ENCODE assay signal across 27 cellular contexts in genomic region chr21:40002978-40003377, GRCh38.
"Had no signal": no experiment of that assay in that cellular context is flagged by ENCODE, and none has a peak within 500 bp of the region (broad histone marks: within the 10 kb centered on the region; RNA-seq: fewer than 3 reads in every experiment).

No MANE protein-coding gene starts in this region.

- H3K27me3 ChIP-seq: neutrophil, pancreas, right lobe of liver, sigmoid colon, stomach, thyroid gland, tibial nerve, upper lobe of left lung, vagina had no signal

- DNase-seq: natural killer cell; nucleus accumbens; pancreas; posterior cingulate gyrus; psoas muscle; right cardiac atrium; right lobe of liver; sigmoid colon; small intestine; stimulated activated CD4-positive, alpha-beta T cell treated with anti-CD3 and anti-CD28 coated beads, Interleukin-15, amount 100 ng/mL, for 24 hours; stimulated activated CD4-positive, alpha-beta T cell treated with anti-CD3 and anti-CD28 coated beads, Interleukin-2, amount 100 ng/mL, for 24 hours; stimulated activated CD4-positive, alpha-beta T cell treated with anti-CD3 and anti-CD28 coated beads, Interleukin-2, amount 100 ng/mL, for 48 hours; stimulated activated CD4-positive, alpha-beta T cell treated with anti-CD3 and anti-CD28 coated beads, Interleukin-4, amount 100 ng/mL, for 24 hours; stimulated activated naive B cell treated with anti-CD40 and anti-IgM and Interleukin-4, amounts not matched to agents 10 μg/mL and 1 μg/mL and 100 μg/mL, for 72 hours; stimulated activated naive CD4-positive, alpha-beta T cell treated with Interleukin-2 at 50 U/mL for 16 hours; stomach; thyroid gland; trophoblast cell; upper lobe of left lung had no signal

- H3K9me3 ChIP-seq: neutrophil, pancreas, psoas muscle, right lobe of liver, sigmoid colon, stomach, thoracic aorta, thyroid gland, tibial nerve, upper lobe of left lung, vagina had no signal

- H3K36me3 ChIP-seq: neutrophil, pancreas, right lobe of liver, sigmoid colon, stomach, thoracic aorta, thyroid gland, tibial nerve, upper lobe of left lung, vagina had no signal

- H3K27ac ChIP-seq: neutrophil, pancreas, psoas muscle, right lobe of liver, stomach, thoracic aorta, thyroid gland, tibial nerve, upper lobe of left lung, vagina had no signal

- H3K27ac Mint-ChIP-seq: natural killer cell; nephron; progenitor cell of endocrine pancreas; stimulated activated effector memory CD8-positive, alpha-beta T cell treated with anti-CD3 and anti-CD28 coated beads, Interleukin-12 subunit alpha, Interleukin-12 subunit beta, amount 100 ng/mL, for 72 hours; stimulated activated naive B cell treated with anti-CD40 and anti-IgM and Interleukin-4, amounts not matched to agents 10 μg/mL and 1 μg/mL and 100 μg/mL, for 72 hours; stimulated activated naive CD8-positive, alpha-beta T cell treated with anti-CD3 and anti-CD28 coated beads, Interleukin-15, Interleukin-2, amounts not matched to agents 100 ng/mL and 50 ng/mL, for 24 hours had no signal

- H3K4me3 ChIP-seq: pancreas, psoas muscle, right lobe of liver, sigmoid colon, stomach, thoracic aorta, thyroid gland, tibial nerve, upper lobe of left lung, vagina had no signal

- H3K4me1 ChIP-seq: pancreas, psoas muscle, right lobe of liver, stomach, thyroid gland, tibial nerve, upper lobe of left lung, vagina had no signal

- H3K4me3 Mint-ChIP-seq: natural killer cell; nephron; stimulated activated effector memory CD8-positive, alpha-beta T cell treated with anti-CD3 and anti-CD28 coated beads, Interleukin-12 subunit alpha, Interleukin-12 subunit beta, amount 100 ng/mL, for 72 hours; stimulated activated naive B cell treated with anti-CD40 and anti-IgM and Interleukin-4, amounts not matched to agents 10 μg/mL and 1 μg/mL and 100 μg/mL, for 72 hours; stimulated activated naive CD8-positive, alpha-beta T cell treated with anti-CD3 and anti-CD28 coated beads, Interleukin-15, Interleukin-2, amounts not matched to agents 100 ng/mL and 50 ng/mL, for 24 hours had no signal

- H3K27me3 Mint-ChIP-seq: stimulated activated naive CD8-positive, alpha-beta T cell treated with anti-CD3 and anti-CD28 coated beads, Interleukin-15, Interleukin-2, amounts not matched to agents 100 ng/mL and 50 ng/mL, for 24 hours had no signal

- H3K4me1 Mint-ChIP-seq: natural killer cell; nephron; stimulated activated effector memory CD8-positive, alpha-beta T cell treated with anti-CD3 and anti-CD28 coated beads, Interleukin-12 subunit alpha, Interleukin-12 subunit beta, amount 100 ng/mL, for 72 hours; stimulated activated naive B cell treated with anti-CD40 and anti-IgM and Interleukin-4, amounts not matched to agents 10 μg/mL and 1 μg/mL and 100 μg/mL, for 72 hours had no signal

- ATAC-seq: natural killer cell; pancreas; psoas muscle; right cardiac atrium; right lobe of liver; stimulated activated effector memory CD8-positive, alpha-beta T cell treated with anti-CD3 and anti-CD28 coated beads, Interleukin-12 subunit alpha, Interleukin-12 subunit beta, amount 100 ng/mL, for 72 hours; stimulated activated naive B cell treated with anti-CD40 and anti-IgM and Interleukin-4, amounts not matched to agents 10 μg/mL and 1 μg/mL and 100 μg/mL, for 72 hours had no signal

- H3K36me3 Mint-ChIP-seq: natural killer cell; stimulated activated effector memory CD8-positive, alpha-beta T cell treated with anti-CD3 and anti-CD28 coated beads, Interleukin-12 subunit alpha, Interleukin-12 subunit beta, amount 100 ng/mL, for 72 hours; stimulated activated naive B cell treated with anti-CD40 and anti-IgM and Interleukin-4, amounts not matched to agents 10 μg/mL and 1 μg/mL and 100 μg/mL, for 72 hours had no signal
